Comparison of ENCODE assay signal across 1 cellular context in the genomic region with DNA sequence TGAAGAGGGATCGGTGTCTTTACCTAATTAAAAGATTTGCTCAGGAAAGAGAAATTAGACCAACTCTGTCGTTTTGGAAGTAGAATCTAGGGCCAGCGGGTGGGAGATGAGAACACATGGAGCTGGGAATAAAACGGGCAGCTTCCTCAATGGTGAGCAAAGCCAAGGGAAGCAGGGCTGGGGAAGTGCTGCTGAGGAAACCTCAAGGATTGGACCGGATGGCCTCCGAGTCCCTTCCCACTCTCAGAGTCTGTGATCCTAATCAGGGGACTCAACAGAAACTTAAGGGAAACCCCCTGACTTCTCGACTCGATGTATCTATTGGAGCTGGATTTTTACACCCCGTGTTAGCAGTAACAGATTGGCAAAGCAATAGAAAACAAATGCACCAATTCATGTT.
TF ChIP-seq lines count a peak whose summit lies in the region.

No MANE protein-coding gene starts in this region.

TF ChIP-seq in A549, 52 proteins besides CTCF, POLR2A, EP300 and RAD21 (continued from another document):
- TF ChIP-seq GATA3 (IDR thresholded peaks at IDR 0.05; ENCODE audit: borderline replicate concordance) (no peak), HOXB5 (CRISPR knock-in tag; IDR thresholded peaks at IDR 0.05) (no peak), CEBPB (IDR thresholded peaks at IDR 0.05) (no peak), KDM1A (IDR thresholded peaks at IDR 0.05; ENCODE audit: low read depth) (no peak), EHF (CRISPR knock-in tag; IDR thresholded peaks at IDR 0.05) (no peak), HOXB13 (CRISPR knock-in tag; IDR thresholded peaks at IDR 0.05; ENCODE audit: low read depth) (no peak), CHD2 (IDR thresholded peaks at IDR 0.05; ENCODE audit: low read length, partially characterized antibody) (no peak), SREBF2 (IDR thresholded peaks at IDR 0.05) (no peak)
- TF ChIP-seq, protein P1, sequence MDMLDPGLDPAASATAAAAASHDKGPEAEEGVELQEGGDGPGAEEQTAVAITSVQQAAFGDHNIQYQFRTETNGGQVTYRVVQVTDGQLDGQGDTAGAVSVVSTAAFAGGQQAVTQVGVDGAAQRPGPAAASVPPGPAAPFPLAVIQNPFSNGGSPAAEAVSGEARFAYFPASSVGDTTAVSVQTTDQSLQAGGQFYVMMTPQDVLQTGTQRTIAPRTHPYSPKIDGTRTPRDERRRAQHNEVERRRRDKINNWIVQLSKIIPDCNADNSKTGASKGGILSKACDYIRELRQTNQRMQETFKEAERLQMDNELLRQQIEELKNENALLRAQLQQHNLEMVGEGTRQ (IDR thresholded peaks at IDR 0.05) = no peak
- TF ChIP-seq, protein P2, sequence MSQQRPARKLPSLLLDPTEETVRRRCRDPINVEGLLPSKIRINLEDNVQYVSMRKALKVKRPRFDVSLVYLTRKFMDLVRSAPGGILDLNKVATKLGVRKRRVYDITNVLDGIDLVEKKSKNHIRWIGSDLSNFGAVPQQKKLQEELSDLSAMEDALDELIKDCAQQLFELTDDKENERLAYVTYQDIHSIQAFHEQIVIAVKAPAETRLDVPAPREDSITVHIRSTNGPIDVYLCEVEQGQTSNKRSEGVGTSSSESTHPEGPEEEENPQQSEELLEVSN (IDR thresholded peaks at IDR 0.05; ENCODE audit: borderline replicate concordance, low read depth) = no peak
